8 cellular contexts compared by ENCODE assay signal in genomic region chr17:49997773-49998703, GRCh38. TPM values are rescaled to one million over a fixed set of nuclear protein-coding genes. Genes with fewer than 3 reads are reported as not detected.
DNase-seq lines count a peak whose midpoint lies in the region; ATAC-seq, FAIRE-seq and TF ChIP-seq lines count a peak whose summit lies in the region.

No MANE protein-coding gene starts in this region.

- WGBS in liver: 37% methylated on average over 20 of the region's 20 CpGs

- H3K27me3 ChIP-seq in liver (ENCODE audit: control insufficient read depth in 4 of 4, insufficient read depth in 4 of 4, low read length in 3 of 4): peaks cover 3 to 29% (median 13%) of the 10 kb centered on the region in 4 donors

- no peaks in the 10 kb centered on the region for H3K9me3 ChIP-seq in liver (ENCODE audit: control insufficient read depth in 4 of 4, low read length in 3 of 4)

- no peak overlapping the region for H3K27ac ChIP-seq in liver (ENCODE audit: low read depth in 1 of 2, low read length in 2 of 2)

- no peak overlapping the region for H3K27ac Mint-ChIP-seq in activated CD4-positive, alpha-beta T cell treated with anti-CD3 and anti-CD28 coated beads for 36 hours

- FAIRE-seq in G401.6 (lab: Jason Lieb, UNC): peak; percentile 70

- H3K4me1 Mint-ChIP-seq in activated CD4-positive, alpha-beta T cell treated with anti-CD3 and anti-CD28 coated beads for 36 hours: peaks cover 23% of the 10 kb centered on the region

- H3K4me3 Mint-ChIP-seq in activated CD4-positive, alpha-beta T cell treated with anti-CD3 and anti-CD28 coated beads for 36 hours: no peak overlapping the region

- peaks cover 56% of the 10 kb centered on the region for H3K27me3 Mint-ChIP-seq in activated CD4-positive, alpha-beta T cell treated with anti-CD3 and anti-CD28 coated beads for 36 hours

- CTCF ChIA-PET in activated CD4-positive, alpha-beta T cell treated with anti-CD3 and anti-CD28 coated beads for 36 hours (lab: Charles Lee): interaction anchor here (0.6 to 9.4 kb wide), 65 partner anchors 8 to 815 kb away, joined by 3 to 138 read pairs (median 4); partner anchors contain the start of genes PDK2 and SLC35B1

- ATAC-seq in HG03378 (IDR thresholded peaks at IDR 0.05; ENCODE audit: unreplicated experiment) (peak; percentile 75), GM19328 (IDR thresholded peaks at IDR 0.05; ENCODE audit: unreplicated experiment) (no peak)
- ATAC-seq in activated CD4-positive, alpha-beta T cell treated with anti-CD3 and anti-CD28 coated beads for 36 hours: peak; percentile 86

- intact Hi-C loops in activated CD4-positive, alpha-beta T cell treated with anti-CD3 and anti-CD28 coated beads for 36 hours (cut with DNase I, micrococcal nuclease): loop anchor here (1.0 to 10.0 kb wide), 7 partner anchors 46 to 430 kb away; partner anchors contain the start of gene SLC35B1 (in 2 of the 2)

- TF ChIP-seq CTCF in choroid plexus epithelial cell (conservative IDR thresholded peaks at IDR 0.05; ENCODE audit: low read depth, low read length): peak; percentile 91
- peak; percentile 87 for TF ChIP-seq CTCF in liver (IDR thresholded peaks at IDR 0.05; ENCODE audit: low read depth, low read length, missing input control)

- no peaks in the 10 kb centered on the region for H3K9me3 Mint-ChIP-seq in activated CD4-positive, alpha-beta T cell treated with anti-CD3 and anti-CD28 coated beads for 36 hours (ENCODE audit: low read depth)

- DNase-seq in NCI-H510A (lab: John Stamatoyannopoulos, UW): peak; percentile 83
- DNase-seq in activated CD4-positive, alpha-beta T cell treated with anti-CD3 and anti-CD28 coated beads for 36 hours: peak; percentile 92
- peak; percentile 89 for DNase-seq in choroid plexus epithelial cell (ENCODE audit: low read depth)
- peak; percentile 90 for DNase-seq in stimulated activated CD4-positive, alpha-beta T cell treated with anti-CD3 and anti-CD28 coated beads, Interleukin-4, amount 100 ng/mL, for 24 hours

- H3K36me3 ChIP-seq in liver (ENCODE audit: control insufficient read depth in 4 of 4, insufficient read depth in 3 of 4, low read depth in 1 of 4, low read length in 3 of 4): no peaks in the 10 kb centered on the region

- H3K4me1 ChIP-seq in liver (ENCODE audit: control insufficient read depth in 4 of 4, insufficient read depth in 4 of 4, low read length in 3 of 4): peaks cover 11 to 45% (median 25%) of the 10 kb centered on the region in 4 donors

- peak; percentile 96 to 97 for TF ChIP-seq RAD21 in liver (IDR thresholded peaks at IDR 0.05)

- no peak overlapping the region for H3K9ac ChIP-seq in liver (ENCODE audit: low read depth in 1 of 2, low read length in 2 of 2)

- POLR2A ChIA-PET in activated CD4-positive, alpha-beta T cell treated with anti-CD3 and anti-CD28 coated beads for 36 hours (lab: Charles Lee): interaction anchor here (0.6 to 1.1 kb wide), 5 partner anchors 8 to 1078 kb away, joined by 3 to 5 read pairs (median 3); no protein-coding TSS in a partner anchor

- no peaks in the 10 kb centered on the region for H3K36me3 Mint-ChIP-seq in activated CD4-positive, alpha-beta T cell treated with anti-CD3 and anti-CD28 coated beads for 36 hours (ENCODE audit: low read depth)

- H3K4me3 ChIP-seq in choroid plexus epithelial cell (ENCODE audit: low read depth, low read length): no peak overlapping the region
- no peak overlapping the region for H3K4me3 ChIP-seq in liver (ENCODE audit: low read depth in 1 of 3, low read length in 3 of 3)

TF ChIP-seq in liver, 16 proteins besides CTCF, POLR2A, EP300 and RAD21:
- TF ChIP-seq TAF1 (conservative IDR thresholded peaks at IDR 0.05) (no peak), MAX (IDR thresholded peaks at IDR 0.05) (no peak), FOXA1 (IDR thresholded peaks at IDR 0.05) (no peak), JUND (IDR thresholded peaks at IDR 0.05) (no peak), SP1 (IDR thresholded peaks at IDR 0.05) (no peak), GABPA (IDR thresholded peaks at IDR 0.05 in 1 of 2, conservative IDR thresholded peaks at IDR 0.05 in 1 of 2) (no peak), NR2F2 (IDR thresholded peaks at IDR 0.05) (no peak), EGR1 (IDR thresholded peaks at IDR 0.05; ENCODE audit: low read depth in 2 of 2) (no peak), RXRA (IDR thresholded peaks at IDR 0.05) (no peak)
TF ChIP-seq in liver: peak in this region for 0.

RNA-seq across cellular contexts. Expression of gene DLX3, which starts 3.0 kb away (rescaled TPM):
- total RNA-seq in activated CD4-positive, alpha-beta T cell treated with anti-CD3 and anti-CD28 coated beads for 36 hours: under 1 TPM in 1 of 2 experiments, not detected in 1; 0.09 TPM
- not detected for total RNA-seq in liver
- not detected for polyA plus RNA-seq in liver

RNA-seq across cellular contexts. Expression of gene DLX4, which starts 29.0 kb away (rescaled TPM):
- under 1 TPM; 0.85 to 0.86 TPM for total RNA-seq in activated CD4-positive, alpha-beta T cell treated with anti-CD3 and anti-CD28 coated beads for 36 hours
- total RNA-seq in liver: not detected
- not detected for polyA plus RNA-seq in liver

RNA-seq across cellular contexts. Expression of gene ITGA3, which starts 57.9 kb away (rescaled TPM):
- total RNA-seq in activated CD4-positive, alpha-beta T cell treated with anti-CD3 and anti-CD28 coated beads for 36 hours: 1 to 10 TPM; 6.8 to 7.8 TPM
- 1 to 10 TPM in 1 of 2 donors, under 1 TPM in 1; 0.79 to 4.4 TPM for total RNA-seq in liver
- 1 to 10 TPM; 1.1 to 1.8 TPM for polyA plus RNA-seq in liver
